ENCODE assay signal across 1 cellular context in genomic region chr7:143435266-143435665, GRCh38.
TF ChIP-seq lines count a peak whose summit lies in the region.

No MANE protein-coding gene starts in this region.

TF ChIP-seq in A549, 52 proteins besides CTCF, POLR2A, EP300 and RAD21:
- TF ChIP-seq KDM1A (IDR thresholded peaks at IDR 0.05; ENCODE audit: low read depth): no peak
- no peak for TF ChIP-seq NPAS2 (CRISPR knock-in tag; IDR thresholded peaks at IDR 0.05; ENCODE audit: borderline replicate concordance)
- TF ChIP-seq JUN (IDR thresholded peaks at IDR 0.05): no peak
- no peak for TF ChIP-seq MAZ (IDR thresholded peaks at IDR 0.05; ENCODE audit: borderline replicate concordance, low read depth, low read length)
- no peak for TF ChIP-seq CHD2 (IDR thresholded peaks at IDR 0.05; ENCODE audit: low read length, partially characterized antibody)
- no peak for TF ChIP-seq NR3C1 (IDR thresholded peaks at IDR 0.05)
- TF ChIP-seq TFCP2L1 (CRISPR knock-in tag; IDR thresholded peaks at IDR 0.05): no peak
- TF ChIP-seq, protein P1, sequence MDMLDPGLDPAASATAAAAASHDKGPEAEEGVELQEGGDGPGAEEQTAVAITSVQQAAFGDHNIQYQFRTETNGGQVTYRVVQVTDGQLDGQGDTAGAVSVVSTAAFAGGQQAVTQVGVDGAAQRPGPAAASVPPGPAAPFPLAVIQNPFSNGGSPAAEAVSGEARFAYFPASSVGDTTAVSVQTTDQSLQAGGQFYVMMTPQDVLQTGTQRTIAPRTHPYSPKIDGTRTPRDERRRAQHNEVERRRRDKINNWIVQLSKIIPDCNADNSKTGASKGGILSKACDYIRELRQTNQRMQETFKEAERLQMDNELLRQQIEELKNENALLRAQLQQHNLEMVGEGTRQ (IDR thresholded peaks at IDR 0.05): no peak
- TF ChIP-seq MYC (IDR thresholded peaks at IDR 0.05; ENCODE audit: borderline replicate concordance, low read length): no peak
- no peak for TF ChIP-seq SMC3 (IDR thresholded peaks at IDR 0.05)
- no peak for TF ChIP-seq CEBPB (IDR thresholded peaks at IDR 0.05)
- no peak for TF ChIP-seq TP53 (CRISPR knock-in tag; IDR thresholded peaks at IDR 0.05)
- TF ChIP-seq POLR2AphosphoS2 (conservative IDR thresholded peaks at IDR 0.05; ENCODE audit: low read length): no peak
- TF ChIP-seq NFE2L2 (conservative IDR thresholded peaks at IDR 0.05; ENCODE audit: low read length): no peak
- no peak for TF ChIP-seq CBX2 (IDR thresholded peaks at IDR 0.05; ENCODE audit: borderline replicate concordance, low read depth)
